In genomic region chr15:89812126-89812846, GRCh38 we compare ENCODE assay signal across 1 cellular context.
TF ChIP-seq lines count a peak whose summit lies in the region.

No MANE protein-coding gene starts in this region.

TF ChIP-seq in HepG2, 621 proteins besides CTCF, POLR2A, EP300 and RAD21 (continued from another document and continues in another):
- TF ChIP-seq GRHL1 (CRISPR knock-in tag; conservative IDR thresholded peaks at IDR 0.05): no peak
- TF ChIP-seq SNRNP70 (IDR thresholded peaks at IDR 0.05; ENCODE audit: low read depth, low read length): no peak
- TF ChIP-seq DPF2 (CRISPR knock-in tag; IDR thresholded peaks at IDR 0.05; ENCODE audit: borderline replicate concordance, low read depth): no peak
- no peak for TF ChIP-seq ZNF782 (CRISPR knock-in tag; IDR thresholded peaks at IDR 0.05; ENCODE audit: borderline replicate concordance)
- TF ChIP-seq IKZF1 (IDR thresholded peaks at IDR 0.05): no peak
- peak; percentile 72 for TF ChIP-seq SALL1 (CRISPR knock-in tag; IDR thresholded peaks at IDR 0.05)
- TF ChIP-seq, protein P1, sequence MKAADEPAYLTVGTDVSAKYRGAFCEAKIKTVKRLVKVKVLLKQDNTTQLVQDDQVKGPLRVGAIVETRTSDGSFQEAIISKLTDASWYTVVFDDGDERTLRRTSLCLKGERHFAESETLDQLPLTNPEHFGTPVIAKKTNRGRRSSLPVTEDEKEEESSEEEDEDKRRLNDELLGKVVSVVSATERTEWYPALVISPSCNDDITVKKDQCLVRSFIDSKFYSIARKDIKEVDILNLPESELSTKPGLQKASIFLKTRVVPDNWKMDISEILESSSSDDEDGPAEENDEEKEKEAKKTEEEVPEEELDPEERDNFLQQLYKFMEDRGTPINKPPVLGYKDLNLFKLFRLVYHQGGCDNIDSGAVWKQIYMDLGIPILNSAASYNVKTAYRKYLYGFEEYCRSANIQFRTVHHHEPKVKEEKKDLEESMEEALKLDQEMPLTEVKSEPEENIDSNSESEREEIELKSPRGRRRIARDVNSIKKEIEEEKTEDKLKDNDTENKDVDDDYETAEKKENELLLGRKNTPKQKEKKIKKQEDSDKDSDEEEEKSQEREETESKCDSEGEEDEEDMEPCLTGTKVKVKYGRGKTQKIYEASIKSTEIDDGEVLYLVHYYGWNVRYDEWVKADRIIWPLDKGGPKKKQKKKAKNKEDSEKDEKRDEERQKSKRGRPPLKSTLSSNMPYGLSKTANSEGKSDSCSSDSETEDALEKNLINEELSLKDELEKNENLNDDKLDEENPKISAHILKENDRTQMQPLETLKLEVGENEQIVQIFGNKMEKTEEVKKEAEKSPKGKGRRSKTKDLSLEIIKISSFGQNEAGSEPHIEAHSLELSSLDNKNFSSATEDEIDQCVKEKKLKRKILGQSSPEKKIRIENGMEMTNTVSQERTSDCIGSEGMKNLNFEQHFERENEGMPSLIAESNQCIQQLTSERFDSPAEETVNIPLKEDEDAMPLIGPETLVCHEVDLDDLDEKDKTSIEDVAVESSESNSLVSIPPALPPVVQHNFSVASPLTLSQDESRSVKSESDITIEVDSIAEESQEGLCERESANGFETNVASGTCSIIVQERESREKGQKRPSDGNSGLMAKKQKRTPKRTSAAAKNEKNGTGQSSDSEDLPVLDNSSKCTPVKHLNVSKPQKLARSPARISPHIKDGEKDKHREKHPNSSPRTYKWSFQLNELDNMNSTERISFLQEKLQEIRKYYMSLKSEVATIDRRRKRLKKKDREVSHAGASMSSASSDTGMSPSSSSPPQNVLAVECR (CRISPR knock-in tag; IDR thresholded peaks at IDR 0.05; ENCODE audit: borderline replicate concordance): no peak; the same call in 1 of the 2 replicates
- TF ChIP-seq FLYWCH1 (CRISPR knock-in tag; IDR thresholded peaks at IDR 0.05): no peak
- TF ChIP-seq ZNF180 (CRISPR knock-in tag; IDR thresholded peaks at IDR 0.05; ENCODE audit: borderline replicate concordance, low read depth): no peak
- no peak for TF ChIP-seq AGO1 (IDR thresholded peaks at IDR 0.05; ENCODE audit: low read depth, low read length, poor library complexity, severe bottlenecking)
- TF ChIP-seq HNRNPL (IDR thresholded peaks at IDR 0.05; ENCODE audit: low read depth, low read length): 0 out of 2 replicates have a peak, but pooled peaks have one; percentile 42
- TF ChIP-seq, protein P2, sequence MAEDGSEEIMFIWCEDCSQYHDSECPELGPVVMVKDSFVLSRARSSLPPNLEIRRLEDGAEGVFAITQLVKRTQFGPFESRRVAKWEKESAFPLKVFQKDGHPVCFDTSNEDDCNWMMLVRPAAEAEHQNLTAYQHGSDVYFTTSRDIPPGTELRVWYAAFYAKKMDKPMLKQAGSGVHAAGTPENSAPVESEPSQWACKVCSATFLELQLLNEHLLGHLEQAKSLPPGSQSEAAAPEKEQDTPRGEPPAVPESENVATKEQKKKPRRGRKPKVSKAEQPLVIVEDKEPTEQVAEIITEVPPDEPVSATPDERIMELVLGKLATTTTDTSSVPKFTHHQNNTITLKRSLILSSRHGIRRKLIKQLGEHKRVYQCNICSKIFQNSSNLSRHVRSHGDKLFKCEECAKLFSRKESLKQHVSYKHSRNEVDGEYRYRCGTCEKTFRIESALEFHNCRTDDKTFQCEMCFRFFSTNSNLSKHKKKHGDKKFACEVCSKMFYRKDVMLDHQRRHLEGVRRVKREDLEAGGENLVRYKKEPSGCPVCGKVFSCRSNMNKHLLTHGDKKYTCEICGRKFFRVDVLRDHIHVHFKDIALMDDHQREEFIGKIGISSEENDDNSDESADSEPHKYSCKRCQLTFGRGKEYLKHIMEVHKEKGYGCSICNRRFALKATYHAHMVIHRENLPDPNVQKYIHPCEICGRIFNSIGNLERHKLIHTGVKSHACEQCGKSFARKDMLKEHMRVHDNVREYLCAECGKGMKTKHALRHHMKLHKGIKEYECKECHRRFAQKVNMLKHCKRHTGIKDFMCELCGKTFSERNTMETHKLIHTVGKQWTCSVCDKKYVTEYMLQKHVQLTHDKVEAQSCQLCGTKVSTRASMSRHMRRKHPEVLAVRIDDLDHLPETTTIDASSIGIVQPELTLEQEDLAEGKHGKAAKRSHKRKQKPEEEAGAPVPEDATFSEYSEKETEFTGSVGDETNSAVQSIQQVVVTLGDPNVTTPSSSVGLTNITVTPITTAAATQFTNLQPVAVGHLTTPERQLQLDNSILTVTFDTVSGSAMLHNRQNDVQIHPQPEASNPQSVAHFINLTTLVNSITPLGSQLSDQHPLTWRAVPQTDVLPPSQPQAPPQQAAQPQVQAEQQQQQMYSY (CRISPR knock-in tag; IDR thresholded peaks at IDR 0.05): no peak
- TF ChIP-seq, protein P3, sequence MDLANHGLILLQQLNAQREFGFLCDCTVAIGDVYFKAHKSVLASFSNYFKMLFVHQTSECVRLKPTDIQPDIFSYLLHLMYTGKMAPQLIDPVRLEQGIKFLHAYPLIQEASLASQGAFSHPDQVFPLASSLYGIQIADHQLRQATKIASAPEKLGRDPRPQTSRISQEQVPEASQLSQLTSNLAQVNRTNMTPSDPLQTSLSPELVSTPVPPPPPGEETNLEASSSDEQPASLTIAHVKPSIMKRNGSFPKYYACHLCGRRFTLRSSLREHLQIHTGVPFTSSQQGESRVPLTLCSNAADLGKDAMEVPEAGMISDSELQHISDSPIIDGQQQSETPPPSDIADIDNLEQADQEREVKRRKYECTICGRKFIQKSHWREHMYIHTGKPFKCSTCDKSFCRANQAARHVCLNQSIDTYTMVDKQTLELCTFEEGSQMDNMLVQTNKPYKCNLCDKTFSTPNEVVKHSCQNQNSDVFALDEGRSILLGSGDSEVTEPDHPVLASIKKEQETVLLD (CRISPR knock-in tag; IDR thresholded peaks at IDR 0.05; ENCODE audit: low read depth): no peak
- peak; percentile 26; the same call in 1 of the 2 replicates for TF ChIP-seq DRAP1 (CRISPR knock-in tag; IDR thresholded peaks at IDR 0.05)
- peak; percentile 49; the same call in 1 of the 2 replicates for TF ChIP-seq RARA (CRISPR knock-in tag; IDR thresholded peaks at IDR 0.05)
- peak; percentile 33; the same call in 1 of the 2 replicates for TF ChIP-seq KAT8 (CRISPR knock-in tag; IDR thresholded peaks at IDR 0.05)
- no peak for TF ChIP-seq ZNF761 (CRISPR knock-in tag; conservative IDR thresholded peaks at IDR 0.05)
- TF ChIP-seq, protein P4, sequence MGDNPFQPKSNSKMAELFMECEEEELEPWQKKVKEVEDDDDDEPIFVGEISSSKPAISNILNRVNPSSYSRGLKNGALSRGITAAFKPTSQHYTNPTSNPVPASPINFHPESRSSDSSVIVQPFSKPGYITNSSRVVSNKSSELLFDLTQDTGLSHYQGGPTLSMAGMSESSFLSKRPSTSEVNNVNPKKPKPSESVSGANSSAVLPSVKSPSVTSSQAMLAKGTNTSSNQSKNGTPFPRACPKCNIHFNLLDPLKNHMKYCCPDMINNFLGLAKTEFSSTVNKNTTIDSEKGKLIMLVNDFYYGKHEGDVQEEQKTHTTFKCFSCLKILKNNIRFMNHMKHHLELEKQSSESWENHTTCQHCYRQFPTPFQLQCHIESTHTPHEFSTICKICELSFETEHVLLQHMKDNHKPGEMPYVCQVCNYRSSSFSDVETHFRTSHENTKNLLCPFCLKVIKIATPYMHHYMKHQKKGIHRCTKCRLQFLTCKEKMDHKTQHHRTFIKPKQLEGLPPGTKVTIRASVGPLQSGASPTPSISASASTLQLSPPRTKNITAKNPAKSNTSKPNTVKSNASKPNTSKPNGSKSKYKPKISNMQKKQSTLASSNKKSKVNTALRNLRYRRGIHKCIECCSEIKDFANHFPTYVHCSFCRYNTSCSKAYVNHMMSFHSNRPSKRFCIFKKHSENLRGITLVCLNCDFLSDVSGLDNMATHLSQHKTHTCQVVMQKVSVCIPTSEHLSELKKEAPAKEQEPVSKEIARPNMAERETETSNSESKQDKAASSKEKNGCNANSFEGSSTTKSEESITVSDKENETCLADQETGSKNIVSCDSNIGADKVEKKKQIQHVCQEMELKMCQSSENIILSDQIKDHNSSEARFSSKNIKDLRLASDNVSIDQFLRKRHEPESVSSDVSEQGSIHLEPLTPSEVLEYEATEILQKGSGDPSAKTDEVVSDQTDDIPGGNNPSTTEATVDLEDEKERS (CRISPR knock-in tag; IDR thresholded peaks at IDR 0.05): no peak
- peak; percentile 49; the same call in 1 of the 2 replicates for TF ChIP-seq ZMYM3 (CRISPR knock-in tag; IDR thresholded peaks at IDR 0.05)
- TF ChIP-seq ZFP90 (CRISPR knock-in tag; IDR thresholded peaks at IDR 0.05; ENCODE audit: borderline replicate concordance): no peak
- TF ChIP-seq, protein P5, sequence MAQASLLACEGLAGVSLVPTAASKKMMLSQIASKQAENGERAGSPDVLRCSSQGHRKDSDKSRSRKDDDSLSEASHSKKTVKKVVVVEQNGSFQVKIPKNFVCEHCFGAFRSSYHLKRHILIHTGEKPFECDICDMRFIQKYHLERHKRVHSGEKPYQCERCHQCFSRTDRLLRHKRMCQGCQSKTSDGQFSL (CRISPR knock-in tag; IDR thresholded peaks at IDR 0.05): no peak
- TF ChIP-seq ZSCAN22 (CRISPR knock-in tag; IDR thresholded peaks at IDR 0.05): no peak
- TF ChIP-seq RFX1 (IDR thresholded peaks at IDR 0.05): no peak
- no peak for TF ChIP-seq CHD4 (IDR thresholded peaks at IDR 0.05; ENCODE audit: borderline replicate concordance, low read length)
- no peak for TF ChIP-seq CERS6 (CRISPR knock-in tag; IDR thresholded peaks at IDR 0.05)
- TF ChIP-seq CENPX (CRISPR knock-in tag; IDR thresholded peaks at IDR 0.05): no peak
- TF ChIP-seq AHDC1 (CRISPR knock-in tag; IDR thresholded peaks at IDR 0.05; ENCODE audit: borderline replicate concordance): no peak
- no peak for TF ChIP-seq MXI1 (IDR thresholded peaks at IDR 0.05; ENCODE audit: borderline replicate concordance, low read depth, low read length)
- no peak for TF ChIP-seq ZFP37 (CRISPR knock-in tag; IDR thresholded peaks at IDR 0.05; ENCODE audit: borderline replicate concordance)
- TF ChIP-seq NFE2L2 (IDR thresholded peaks at IDR 0.05; ENCODE audit: low read length): no peak
- TF ChIP-seq ZNF232 (CRISPR knock-in tag; IDR thresholded peaks at IDR 0.05; ENCODE audit: borderline replicate concordance): no peak
- no peak for TF ChIP-seq FOXO4 (CRISPR knock-in tag; conservative IDR thresholded peaks at IDR 0.05)
